Comparison of ENCODE assay signal across 12 cellular contexts in the genomic region with DNA sequence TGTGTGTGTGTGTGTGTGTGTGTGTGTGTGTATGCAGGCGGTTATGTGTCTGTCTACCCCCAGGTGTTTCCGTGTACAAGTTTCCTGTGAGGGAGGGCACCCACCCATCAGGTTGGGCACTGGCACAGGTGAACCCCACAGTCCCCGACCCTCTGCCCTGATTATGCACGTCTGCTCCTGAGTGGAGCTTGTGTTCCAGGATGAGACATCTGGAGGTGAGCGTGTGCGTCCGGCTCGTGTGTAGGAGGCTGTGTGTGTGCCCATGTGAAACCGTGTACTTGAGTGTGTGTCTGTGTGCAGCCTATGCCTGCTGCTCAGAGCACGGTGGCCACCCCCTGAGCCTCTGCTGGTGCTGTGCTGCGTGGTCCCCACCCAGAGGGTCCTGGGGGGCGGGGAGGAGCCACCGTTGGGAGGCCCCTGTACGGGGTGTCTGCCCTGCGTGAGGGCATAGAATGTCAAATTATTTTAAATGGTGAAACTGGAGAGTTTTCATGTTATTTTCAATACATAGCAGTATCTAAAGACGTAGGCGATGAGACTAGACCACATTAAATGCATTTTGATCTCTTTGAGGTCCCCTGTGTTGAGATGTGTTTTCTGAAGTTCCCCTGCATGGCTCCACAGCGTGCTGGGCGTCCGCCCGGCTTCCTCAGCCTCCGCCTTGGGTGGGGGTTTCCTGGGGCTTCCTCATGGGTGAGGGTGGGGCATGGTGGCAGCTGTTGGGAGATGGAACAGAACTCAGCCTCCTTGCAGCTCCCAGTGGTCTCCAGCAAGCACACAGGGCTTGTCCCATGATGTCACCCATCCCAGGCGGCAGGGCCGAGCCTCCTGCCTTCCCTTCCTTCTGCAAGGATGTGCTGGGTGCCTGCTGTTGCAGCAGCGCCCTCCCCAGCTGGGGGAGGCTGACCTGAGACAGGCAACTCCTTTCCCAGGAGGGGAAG. TPM values are rescaled to one million over a fixed set of nuclear protein-coding genes. Genes with fewer than 3 reads are reported as not detected.
DNase-seq lines count a peak whose midpoint lies in the region; ATAC-seq and TF ChIP-seq lines count a peak whose summit lies in the region.
"Had no signal": no experiment of that assay in that cellular context is flagged by ENCODE, and none has a peak within 500 bp of the region (broad histone marks: within the 10 kb centered on the region; RNA-seq: fewer than 3 reads in every experiment).

No MANE protein-coding gene starts in this region.

- H3K36me3 ChIP-seq in osteoblast (ENCODE audit: insufficient read depth, low read length) = no peaks in the 10 kb centered on the region

- no peaks in the 10 kb centered on the region for H3K9me3 ChIP-seq in osteoblast (ENCODE audit: low read depth, low read length)
- H3K9me3 ChIP-seq: body of pancreas had no signal

- no peak overlapping the region for H3K4me3 ChIP-seq in osteoblast (ENCODE audit: insufficient read depth, low read length)
- H3K4me3 ChIP-seq: body of pancreas had no signal

- no peak overlapping the region for H3K4me3 Mint-ChIP-seq in activated CD4-positive, alpha-beta T cell treated with anti-CD3 and anti-CD28 coated beads, Interleukin-2, amount 10 ng/mL, durations not matched to agents 7 days and 5 days
- H3K4me3 Mint-ChIP-seq in activated naive CD8-positive, alpha-beta T cell treated with anti-CD3 and anti-CD28 coated beads, Interleukin-2, amount 50 U/mL, for 24 hours = peak overlapping the region; percentile 4

- H3K4me1 ChIP-seq in osteoblast (ENCODE audit: insufficient read depth, low read length) = peaks cover 3% of the 10 kb centered on the region
- H3K4me1 ChIP-seq: body of pancreas had no signal

- no peaks in the 10 kb centered on the region for H3K9me3 Mint-ChIP-seq in activated CD4-positive, alpha-beta T cell treated with anti-CD3 and anti-CD28 coated beads, Interleukin-2, amount 10 ng/mL, durations not matched to agents 7 days and 5 days
- H3K9me3 Mint-ChIP-seq in activated naive CD8-positive, alpha-beta T cell treated with anti-CD3 and anti-CD28 coated beads, Interleukin-2, amount 50 U/mL, for 24 hours = no peaks in the 10 kb centered on the region

- H3K27ac ChIP-seq in osteoblast (ENCODE audit: low read depth, low read length) = no peak overlapping the region
- H3K27ac ChIP-seq: body of pancreas, VCaP had no signal

- H3K4me1 Mint-ChIP-seq in activated CD4-positive, alpha-beta T cell treated with anti-CD3 and anti-CD28 coated beads, Interleukin-2, amount 10 ng/mL, durations not matched to agents 7 days and 5 days = peaks cover 12% of the 10 kb centered on the region
- peaks cover 16% of the 10 kb centered on the region for H3K4me1 Mint-ChIP-seq in activated naive CD8-positive, alpha-beta T cell treated with anti-CD3 and anti-CD28 coated beads, Interleukin-2, amount 50 U/mL, for 24 hours

- H3K36me3 Mint-ChIP-seq in activated CD4-positive, alpha-beta T cell treated with anti-CD3 and anti-CD28 coated beads, Interleukin-2, amount 10 ng/mL, durations not matched to agents 7 days and 5 days (ENCODE audit: low read depth) = no peaks in the 10 kb centered on the region
- no peaks in the 10 kb centered on the region for H3K36me3 Mint-ChIP-seq in activated naive CD8-positive, alpha-beta T cell treated with anti-CD3 and anti-CD28 coated beads, Interleukin-2, amount 50 U/mL, for 24 hours (ENCODE audit: low read depth)

- H3K4me2 ChIP-seq in osteoblast (ENCODE audit: insufficient read depth, low read length) = no peak overlapping the region

- peak overlapping the region; percentile 69 for H3K27ac Mint-ChIP-seq in activated CD4-positive, alpha-beta T cell treated with anti-CD3 and anti-CD28 coated beads, Interleukin-2, amount 10 ng/mL, durations not matched to agents 7 days and 5 days
- H3K27ac Mint-ChIP-seq in activated naive CD8-positive, alpha-beta T cell treated with anti-CD3 and anti-CD28 coated beads, Interleukin-2, amount 50 U/mL, for 24 hours = no peak overlapping the region

- CTCF ChIA-PET in activated CD4-positive, alpha-beta T cell treated with anti-CD3 and anti-CD28 coated beads, Interleukin-2, amount 10 ng/mL, durations not matched to agents 7 days and 5 days (lab: Charles Lee) = no interaction called here

- no peak overlapping the region for H2AFZ ChIP-seq in osteoblast (ENCODE audit: low read length)

- peak; percentile 67 for ATAC-seq in activated naive CD8-positive, alpha-beta T cell treated with anti-CD3 and anti-CD28 coated beads, Interleukin-2, amount 50 U/mL, for 24 hours
- ATAC-seq: body of pancreas had no signal

- POLR2A ChIA-PET in activated CD4-positive, alpha-beta T cell treated with anti-CD3 and anti-CD28 coated beads, Interleukin-2, amount 10 ng/mL, durations not matched to agents 7 days and 5 days (lab: Charles Lee) = no interaction called here

- H3K79me2 ChIP-seq in osteoblast (ENCODE audit: insufficient read depth, low read length) = no peaks in the 10 kb centered on the region

- no peaks in the 10 kb centered on the region for H4K20me1 ChIP-seq in osteoblast (ENCODE audit: insufficient read depth, low read length)

- DNase-seq in ELF-1 (ENCODE audit: low read depth, low spot score) (peak; percentile 25), osteoblast (ENCODE audit: insufficient read length, low spot score, missing footprints) (peak; percentile 85), NCI-H2171 (lab: John Stamatoyannopoulos, UW) (no peak), GM03348 (ENCODE audit: low spot score) (no peak), ecto neural progenitor cell (ENCODE audit: low spot score) (no peak)
- DNase-seq in activated CD4-positive, alpha-beta T cell treated with anti-CD3 and anti-CD28 coated beads, Interleukin-2, amount 10 ng/mL, durations not matched to agents 7 days and 5 days = peak; percentile 20
- DNase-seq in activated naive CD8-positive, alpha-beta T cell treated with anti-CD3 and anti-CD28 coated beads, Interleukin-2, amount 50 U/mL, for 24 hours = peak; percentile 41
- DNase-seq: Calu3, erythroblast, RPMI8226 had no signal

- H3K27me3 Mint-ChIP-seq in activated CD4-positive, alpha-beta T cell treated with anti-CD3 and anti-CD28 coated beads, Interleukin-2, amount 10 ng/mL, durations not matched to agents 7 days and 5 days = no peaks in the 10 kb centered on the region
- no peaks in the 10 kb centered on the region for H3K27me3 Mint-ChIP-seq in activated naive CD8-positive, alpha-beta T cell treated with anti-CD3 and anti-CD28 coated beads, Interleukin-2, amount 50 U/mL, for 24 hours

- no peak for TF ChIP-seq CTCF in osteoblast (IDR thresholded peaks at IDR 0.05; ENCODE audit: extremely low read depth, low read depth, low read length)

- H3K27me3 ChIP-seq in osteoblast (ENCODE audit: insufficient read depth, low read length) = no peaks in the 10 kb centered on the region
- H3K27me3 ChIP-seq: body of pancreas had no signal

RNA-seq across cellular contexts. Expression of a gene that starts 43.4 kb away (rescaled TPM):
- total RNA-seq in activated CD4-positive, alpha-beta T cell treated with anti-CD3 and anti-CD28 coated beads, Interleukin-2, amount 10 ng/mL, durations not matched to agents 7 days and 5 days = not detected
- under 0.01 and 0.29 TPM in 2 replicates for total RNA-seq in osteoblast
- total RNA-seq: Calu3 had no signal

Comparison
In these comparisons a context has a peak if more than half of its experiments do, and no peak if none do; other contexts are left out.
1. DNase-seq: peak in ELF-1 (single experiment), activated CD4-positive, alpha-beta T cell treated with anti-CD3 and anti-CD28 coated beads, Interleukin-2, amount 10 ng/mL, durations not matched to agents 7 days and 5 days (single experiment), activated naive CD8-positive, alpha-beta T cell treated with anti-CD3 and anti-CD28 coated beads, Interleukin-2, amount 50 U/mL, for 24 hours (single experiment) and osteoblast (single experiment); none in NCI-H2171 (single experiment), GM03348 (single experiment) and ecto neural progenitor cell (single experiment).